ENCODE assay signal across 22 cellular contexts in genomic region chr2:41968182-41968578, GRCh38.
A peak's percentile ranks its signal among the peaks of the same experiment; 100 is the strongest.
DNase-seq lines count a peak whose midpoint lies in the region; ATAC-seq and TF ChIP-seq lines count a peak whose summit lies in the region.
"Had no signal": no experiment of that assay in that cellular context is flagged by ENCODE, and none has a peak within 500 bp of the region (broad histone marks: within the 10 kb centered on the region; RNA-seq: fewer than 3 reads in every experiment).

No MANE protein-coding gene starts in this region.

- H2BK120ac ChIP-seq in mesenchymal stem cell (ENCODE audit: low read depth, low read length) = no peak overlapping the region

- in situ Hi-C loops in gastrocnemius medialis (cut with MboI; ENCODE audit: low sequenced_read_pairs in 4 of 4) = no loop called here

- no peak overlapping the region for H2BK15ac ChIP-seq in mesenchymal stem cell (ENCODE audit: low read depth, poor library complexity, severe bottlenecking)

- WGBS in mesenchymal stem cell = 79% methylated on average over 2 of the region's 2 CpGs

- no peak overlapping the region for H3K23ac ChIP-seq in mesenchymal stem cell (ENCODE audit: low read length in 2 of 2)

- no peak overlapping the region for H2BK5ac ChIP-seq in mesenchymal stem cell (ENCODE audit: low read depth, low read length, poor library complexity, severe bottlenecking)

- H3K36me3 Mint-ChIP-seq in GM23338 (ENCODE audit: low read depth) = no peaks in the 10 kb centered on the region; the same call in 2 of the 3 replicates
- H3K36me3 Mint-ChIP-seq: natural killer cell treated with Interleukin-12 subunit alpha and Interleukin-12 subunit beta and Interleukin-15 and Interleukin-18, amount 100 ng/mL, for 72 hours had no signal

- no peak overlapping the region for H3K27ac ChIP-seq in GM23338 (ENCODE audit: low read depth)
- H3K27ac ChIP-seq in angular gyrus (ENCODE audit: low read depth, low read length) = peak overlapping the region; percentile 36
- peak overlapping the region; percentile 47 for H3K27ac ChIP-seq in mesenchymal stem cell (ENCODE audit: low read length, poor library complexity, severe bottlenecking)
- H3K27ac ChIP-seq in gastrocnemius medialis = peak overlapping the region; percentile 65 to 80 (median 73)
- peak overlapping the region in 2 of 4 donors; percentile 19 to 61 for H3K27ac ChIP-seq in Peyer's patch
- H3K27ac ChIP-seq: BLaER1 treated with 17β-estradiol and CSF1 and Interleukin-3, amounts not matched to agents 10 nM and 100 nM; HL-60 had no signal

- H3K36me3 ChIP-seq in GM23338 (ENCODE audit: insufficient read depth) (no peaks in the 10 kb centered on the region), mesenchymal stem cell (ENCODE audit: control insufficient read depth in 1 of 2, insufficient read depth in 2 of 2, low read depth in 1 of 2, low read length in 2 of 2) (no peaks in the 10 kb centered on the region), gastrocnemius medialis (no peaks in the 10 kb centered on the region), Peyer's patch (no peaks in the 10 kb centered on the region)
- H3K36me3 ChIP-seq: BLaER1 treated with 17β-estradiol and CSF1 and Interleukin-3, amounts not matched to agents 10 nM and 100 nM had no signal

- H3K9me3 ChIP-seq in mesenchymal stem cell (ENCODE audit: control insufficient read depth, low read length) = no peaks in the 10 kb centered on the region
- no peaks in the 10 kb centered on the region for H3K9me3 ChIP-seq in gastrocnemius medialis
- H3K9me3 ChIP-seq in Peyer's patch = no peaks in the 10 kb centered on the region
- H3K9me3 ChIP-seq: BLaER1 treated with 17β-estradiol and CSF1 and Interleukin-3, amounts not matched to agents 10 nM and 100 nM; Caco-2 had no signal

- H3K79me1 ChIP-seq in mesenchymal stem cell (replicated peaks; ENCODE audit: low read length, poor library complexity, severe bottlenecking) = no peaks in the 10 kb centered on the region

- no peaks in the 10 kb centered on the region; the same call in 2 of the 3 replicates for H3K9me3 Mint-ChIP-seq in GM23338
- H3K9me3 Mint-ChIP-seq: activated T-cell treated with anti-CD3 and anti-CD28 coated beads, Interleukin-2, amount 50 U/mL, for 24 hours; central memory CD8-positive, alpha-beta T cell; natural killer cell treated with Interleukin-12 subunit alpha and Interleukin-12 subunit beta and Interleukin-15 and Interleukin-18, amount 100 ng/mL, for 72 hours; T-helper 1 cell treated with Interleukin-12 subunit alpha and Interleukin-12 subunit beta and Interleukin-4 antibody, amounts not matched to agents 30 μg/mL and 1 μg/mL, for 36 hours had no signal

- peak overlapping the region; percentile 28 for H2AK5ac ChIP-seq in mesenchymal stem cell (ENCODE audit: low read length, severe bottlenecking)

- peak; percentile 64 for ATAC-seq in GM23338
- no peak for ATAC-seq in gastrocnemius medialis
- no peak for ATAC-seq in GM18873 (IDR thresholded peaks at IDR 0.05; ENCODE audit: low FRiP score, unreplicated experiment)
- ATAC-seq: activated CD4-positive, alpha-beta T cell treated with anti-CD3 and anti-CD28 coated beads for 36 hours; HepG2; natural killer cell treated with Interleukin-12 subunit alpha and Interleukin-12 subunit beta and Interleukin-15 and Interleukin-18, amount 100 ng/mL, for 72 hours had no signal

- H3K27me3 ChIP-seq in GM23338 (ENCODE audit: insufficient read depth) = no peaks in the 10 kb centered on the region
- H3K27me3 ChIP-seq in mesenchymal stem cell (ENCODE audit: control insufficient read depth in 1 of 2, insufficient read depth in 1 of 2, low read length in 2 of 2) = peaks cover 0 to 6% of the 10 kb centered on the region in 2 experiments
- no peaks in the 10 kb centered on the region for H3K27me3 ChIP-seq in gastrocnemius medialis
- no peaks in the 10 kb centered on the region for H3K27me3 ChIP-seq in Peyer's patch
- H3K27me3 ChIP-seq: BLaER1 treated with 17β-estradiol and CSF1 and Interleukin-3, amounts not matched to agents 10 nM and 100 nM had no signal

- H3K18ac ChIP-seq in mesenchymal stem cell (ENCODE audit: low read depth in 1 of 2, low read length in 2 of 2) = peak overlapping the region in 1 of 2 experiments; percentile 37

- no peaks in the 10 kb centered on the region for H3F3A ChIP-seq in GM23338 (replicated peaks; ENCODE audit: low read depth)

- H4K8ac ChIP-seq in mesenchymal stem cell (ENCODE audit: low read length) = no peak overlapping the region

- no peaks in the 10 kb centered on the region for H3K9me2 ChIP-seq in GM23338 (ENCODE audit: insufficient read depth)

- no peaks in the 10 kb centered on the region for H3K79me2 ChIP-seq in GM23338 (replicated peaks; ENCODE audit: insufficient read depth)

- H4K91ac ChIP-seq in mesenchymal stem cell (ENCODE audit: low read length) = no peak overlapping the region

- H3K4me3 Mint-ChIP-seq in GM23338 = no peak overlapping the region
- H3K4me3 Mint-ChIP-seq: activated CD4-positive, alpha-beta T cell treated with anti-CD3 and anti-CD28 coated beads for 36 hours; activated T-cell treated with anti-CD3 and anti-CD28 coated beads, Interleukin-2, amount 50 U/mL, for 24 hours; central memory CD8-positive, alpha-beta T cell; natural killer cell treated with Interleukin-12 subunit alpha and Interleukin-12 subunit beta and Interleukin-15 and Interleukin-18, amount 100 ng/mL, for 72 hours; T-helper 1 cell treated with Interleukin-12 subunit alpha and Interleukin-12 subunit beta and Interleukin-4 antibody, amounts not matched to agents 30 μg/mL and 1 μg/mL, for 36 hours had no signal

- no peaks in the 10 kb centered on the region for H4K20me1 ChIP-seq in GM23338 (replicated peaks; ENCODE audit: insufficient read depth)
- H4K20me1 ChIP-seq: BLaER1 treated with 17β-estradiol and CSF1 and Interleukin-3, amounts not matched to agents 10 nM and 100 nM had no signal

- H3K4ac ChIP-seq in mesenchymal stem cell (ENCODE audit: low read depth in 1 of 2, low read length in 2 of 2) = no peak overlapping the region

- no peak overlapping the region for H3K14ac ChIP-seq in mesenchymal stem cell (ENCODE audit: low read length in 2 of 2)

- no peak overlapping the region for H2BK12ac ChIP-seq in mesenchymal stem cell (ENCODE audit: low read length in 2 of 2)

- H3K27ac Mint-ChIP-seq in GM23338 = no peak overlapping the region
- H3K27ac Mint-ChIP-seq: activated CD4-positive, alpha-beta T cell treated with anti-CD3 and anti-CD28 coated beads for 36 hours; activated T-cell treated with anti-CD3 and anti-CD28 coated beads, Interleukin-2, amount 50 U/mL, for 24 hours; natural killer cell treated with Interleukin-12 subunit alpha and Interleukin-12 subunit beta and Interleukin-15 and Interleukin-18, amount 100 ng/mL, for 72 hours; T-helper 1 cell treated with Interleukin-12 subunit alpha and Interleukin-12 subunit beta and Interleukin-4 antibody, amounts not matched to agents 30 μg/mL and 1 μg/mL, for 36 hours had no signal

- intact Hi-C loops in gastrocnemius medialis (cut with DNase I; ENCODE audit: low total_unique reads) = no loop called here

- no peak for DNase-seq in GM23338 (ENCODE audit: low spot score)
- DNase-seq in mesenchymal stem cell = no peak
- DNase-seq in gastrocnemius medialis = no peak
- no peak for DNase-seq in NCI-H146 (lab: John Stamatoyannopoulos, UW)
- no peak for DNase-seq in Peyer's patch
- DNase-seq in NCI-H128 (lab: John Stamatoyannopoulos, UW; ENCODE audit: unreplicated experiment) = no peak
- DNase-seq: activated CD4-positive, alpha-beta T cell treated with anti-CD3 and anti-CD28 coated beads for 36 hours; activated gamma-delta T cell treated with Interleukin-2 at 50 U/mL for 16 hours; activated T-cell treated with anti-CD3 and anti-CD28 coated beads, Interleukin-2, amount 50 U/mL, for 24 hours; Caco-2; DND-41; NCI-H1092 treated with DMSO at 0.1 percent for 48 hours; NCI-H2029 treated with DMSO at 0.1 percent for 48 hours; NCI-H2227 treated with DMSO at 0.1 percent for 48 hours had no signal

- H3K4me1 Mint-ChIP-seq in GM23338 = peaks cover 41% of the 10 kb centered on the region
- H3K4me1 Mint-ChIP-seq: activated CD4-positive, alpha-beta T cell treated with anti-CD3 and anti-CD28 coated beads for 36 hours had no signal

- H3K4me3 ChIP-seq in GM23338 (no peak overlapping the region), mesenchymal stem cell (ENCODE audit: insufficient read depth in 1 of 2, low read depth in 1 of 2, low read length in 2 of 2) (no peak overlapping the region), gastrocnemius medialis (no peak overlapping the region), Peyer's patch (no peak overlapping the region)
- H3K4me3 ChIP-seq: BLaER1 treated with 17β-estradiol and CSF1 and Interleukin-3, amounts not matched to agents 10 nM and 100 nM had no signal

- no peak overlapping the region for H3K4me2 ChIP-seq in GM23338
- H3K4me2 ChIP-seq in mesenchymal stem cell (ENCODE audit: low read length, poor library complexity, severe bottlenecking) = no peak overlapping the region

- peak overlapping the region; percentile 70 for H3K9ac ChIP-seq in mesenchymal stem cell (ENCODE audit: low read length)
- H3K9ac ChIP-seq: BLaER1 treated with 17β-estradiol and CSF1 and Interleukin-3, amounts not matched to agents 10 nM and 100 nM had no signal

- peak overlapping the region; percentile 63; the same call in 1 of the 2 replicates for H2AFZ ChIP-seq in GM23338
- H2AFZ ChIP-seq in mesenchymal stem cell (ENCODE audit: low read depth, low read length) = no peak overlapping the region

- H3K27me3 Mint-ChIP-seq in GM23338 (ENCODE audit: insufficient read depth, low read depth, poor library complexity) = peaks cover 9% of the 10 kb centered on the region

- H3K4me1 ChIP-seq in GM23338 (ENCODE audit: insufficient read depth) (peaks cover 26% of the 10 kb centered on the region), mesenchymal stem cell (ENCODE audit: control insufficient read depth, insufficient read depth, low read depth, low read length) (peaks cover 41% of the 10 kb centered on the region), gastrocnemius medialis (peaks cover 32 to 34% of the 10 kb centered on the region in 2 donors), Peyer's patch (peaks cover 0 to 49% (median 11%) of the 10 kb centered on the region in 4 donors)

- TF ChIP-seq POLR2A in gastrocnemius medialis (IDR thresholded peaks at IDR 0.05) (no peak), Peyer's patch (IDR thresholded peaks at IDR 0.05) (no peak)

- TF ChIP-seq CTCF in GM23338 (conservative IDR thresholded peaks at IDR 0.05; ENCODE audit: low read depth in 2 of 2) (no peak), gastrocnemius medialis (IDR thresholded peaks at IDR 0.05 in 4 of 5, conservative IDR thresholded peaks at IDR 0.05 in 1 of 5) (no peak), Peyer's patch (IDR thresholded peaks at IDR 0.05) (no peak)

TF ChIP-seq in GM23338, 12 proteins besides CTCF, POLR2A, EP300 and RAD21:
- TF ChIP-seq EZH2phosphoT487 (IDR thresholded peaks at IDR 0.05; ENCODE audit: unreplicated experiment) (no peak), STAT1 (IDR thresholded peaks at IDR 0.05; ENCODE audit: unreplicated experiment) (no peak)
